In genomic region chr9:129036923-129037766, GRCh38 we compare ENCODE assay signal across 8 cellular contexts. TPM values are rescaled to one million over a fixed set of nuclear protein-coding genes. Genes with fewer than 3 reads are reported as not detected.
DNase-seq lines count a peak whose midpoint lies in the region; ATAC-seq and TF ChIP-seq lines count a peak whose summit lies in the region.

No MANE protein-coding gene starts in this region.

- no peak overlapping the region for H3K27ac ChIP-seq in ACC112 (ENCODE audit: low read depth, low read length)
- peak overlapping the region; percentile 71 for H3K27ac ChIP-seq in KOPT-K1 (ENCODE audit: low read depth, low read length, poor library complexity, severe bottlenecking)
- H3K27ac ChIP-seq in coronary artery = peak overlapping the region; percentile 66 to 87

- H3K4me3 ChIP-seq in ACC112 (ENCODE audit: low read depth, low read length) (peak overlapping the region; percentile 90), coronary artery (peak overlapping the region; percentile 94), mononuclear cell (ENCODE audit: low read length) (peak overlapping the region; percentile 80)

- DNase-seq in coronary artery (ENCODE audit: low spot score) = no peak
- DNase-seq in cerebellar cortex (ENCODE audit: low spot score) = no peak
- no peak for DNase-seq in amygdala (lab: John Stamatoyannopoulos, UW)
- DNase-seq in NCI-H1417 treated with DMSO at 0.1 percent for 48 hours (lab: John Stamatoyannopoulos, UW) = no peak

- no peak for TF ChIP-seq CTCF in coronary artery (IDR thresholded peaks at IDR 0.05)

- H3K9me3 ChIP-seq in KOPT-K1 (ENCODE audit: insufficient read depth, low read length, poor library complexity, severe bottlenecking) = no peaks in the 10 kb centered on the region
- H3K9me3 ChIP-seq in mononuclear cell (ENCODE audit: low read depth, low read length) = no peaks in the 10 kb centered on the region

- H3K36me3 ChIP-seq in ACC112 (ENCODE audit: insufficient read depth, low read length) (peaks cover 8% of the 10 kb centered on the region; the same call in 1 of the 2 replicates), KOPT-K1 (ENCODE audit: insufficient read depth, low read length) (peaks cover 18% of the 10 kb centered on the region; the same call in 1 of the 2 replicates)

- no peak for ATAC-seq in HG03521 (IDR thresholded peaks at IDR 0.05; ENCODE audit: unreplicated experiment)

- no peak overlapping the region for H2AFZ ChIP-seq in ACC112 (ENCODE audit: low read length, unreplicated experiment)

- H3K27me3 ChIP-seq in ACC112 (ENCODE audit: insufficient read depth, low read length) (no peaks in the 10 kb centered on the region), mononuclear cell (ENCODE audit: insufficient read depth, low read length) (no peaks in the 10 kb centered on the region)

- H3K79me2 ChIP-seq in ACC112 (ENCODE audit: control insufficient read depth, insufficient read depth, low read length, unreplicated experiment) = peaks cover 30% of the 10 kb centered on the region

- peaks cover 13% of the 10 kb centered on the region for H3K4me1 ChIP-seq in ACC112 (ENCODE audit: control insufficient read depth, insufficient read depth, low read length, unreplicated experiment)
- peaks cover 24% of the 10 kb centered on the region for H3K4me1 ChIP-seq in mononuclear cell (ENCODE audit: insufficient read depth, low read length)

RNA-seq across cellular contexts. Expression of gene MIGA2, which starts 0.7 kb away (rescaled TPM):
- total RNA-seq in mononuclear cell = 22.7 TPM

RNA-seq across cellular contexts. Expression of gene SH3GLB2, which starts 9.0 kb away (rescaled TPM):
- total RNA-seq in mononuclear cell = 37.0 TPM

RNA-seq across cellular contexts. Expression of gene DOLPP1, which starts 43.8 kb away (rescaled TPM):
- 1.9 TPM for total RNA-seq in mononuclear cell
